In genomic region chr1:151482017-151482416, GRCh38 we compare ENCODE assay signal across 8 cellular contexts. TPM values are rescaled to one million over a fixed set of nuclear protein-coding genes. Genes with fewer than 3 reads are reported as not detected.
"Had no signal": no experiment of that assay in that cellular context is flagged by ENCODE, and none has a peak within 500 bp of the region (broad histone marks: within the 10 kb centered on the region; RNA-seq: fewer than 3 reads in every experiment).

No MANE protein-coding gene starts in this region.

- H3K27ac ChIP-seq: HL-60, KMS-11 had no signal

- FAIRE-seq: HepG2, HTR-8/SVneo had no signal

- ATAC-seq: HepG2 had no signal

- H3K4me2 ChIP-seq: KMS-11 had no signal

- H3K9ac ChIP-seq: KMS-11 had no signal

- DNase-seq: IMR-90, KBM-7, KG1 had no signal

RNA-seq across cellular contexts. Expression of gene CGN, which starts 29.2 kb away (rescaled TPM):
- polyA plus RNA-seq: IgD-negative memory B cell had no signal
